ENCODE assay signal across 24 cellular contexts in the genomic region with DNA sequence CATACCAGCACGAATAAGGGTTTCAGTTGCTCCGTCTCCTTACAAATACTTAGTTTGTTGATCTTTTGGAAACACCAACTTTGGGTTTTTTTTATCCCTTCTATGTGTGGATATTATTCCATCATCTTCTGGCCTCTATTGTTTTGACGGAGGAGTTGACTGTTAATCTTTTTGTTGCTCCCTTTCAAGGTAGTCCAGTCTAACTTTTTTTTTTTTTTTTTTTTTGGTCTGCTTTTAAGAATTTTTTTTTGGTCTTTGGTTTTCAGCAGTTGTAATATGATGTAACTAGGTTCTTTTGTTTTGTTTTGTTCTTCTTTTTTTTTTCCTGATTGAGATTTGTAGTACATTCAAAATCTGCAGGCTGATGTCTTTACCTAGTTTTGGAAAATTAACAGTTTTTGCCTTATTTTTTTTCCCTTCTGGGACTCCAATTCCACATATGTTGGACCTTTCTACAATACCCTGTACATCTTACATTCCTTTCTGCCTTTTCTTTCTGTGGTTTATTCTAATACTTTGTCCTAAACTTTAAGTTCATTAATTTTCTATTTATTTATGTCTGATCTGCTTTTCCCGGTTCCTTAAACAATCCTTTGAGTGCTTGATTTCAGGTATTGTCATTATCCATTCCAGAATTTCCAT.
"Had no signal": no experiment of that assay in that cellular context is flagged by ENCODE, and none has a peak within 500 bp of the region (broad histone marks: within the 10 kb centered on the region; RNA-seq: fewer than 3 reads in every experiment).

No MANE protein-coding gene starts in this region.

- DNase-seq: activated CD4-positive, alpha-beta T cell treated with anti-CD3 and anti-CD28 coated beads for 36 hours; activated CD4-positive, alpha-beta T cell treated with anti-CD3 and anti-CD28 coated beads, Interleukin-2, amount 10 ng/mL, durations not matched to agents 7 days and 5 days; activated CD4-positive, alpha-beta T cell treated with anti-CD3 and anti-CD28 coated beads, Interleukin-2, amount 50 U/mL, for 48 hours; activated CD8-positive, alpha-beta T cell treated with anti-CD3 and anti-CD28 coated beads, Interleukin-2, amount 10 ng/mL, durations not matched to agents 7 days and 5 days; activated gamma-delta T cell; activated naive CD4-positive, alpha-beta T cell treated with Interleukin-2 at 50 U/mL for 16 hours; activated naive CD8-positive, alpha-beta T cell treated with anti-CD3 and anti-CD28 coated beads, Interleukin-2, amount 10 ng/mL, durations not matched to agents 7 days and 5 days; activated T-cell treated with anti-CD3 and anti-CD28 coated beads, Interleukin-2, amount 50 U/mL, for 24 hours; body of pancreas; NCI-H1105; NCI-H1417 treated with DMSO at 0.1 percent for 48 hours; NCI-H187 treated with DMSO at 0.1 percent for 48 hours; NCI-H2081; NCI-H2171; NCI-H510A; NCI-H526; NCI-H774; PC-9; SIG-M5; SW 1271; T1000; WERI-Rb-1 had no signal

- H3K4me3 ChIP-seq: ascending aorta, body of pancreas, breast epithelium, PC-9 had no signal
